Comparison of ENCODE assay signal across 31 cellular contexts in the genomic region with DNA sequence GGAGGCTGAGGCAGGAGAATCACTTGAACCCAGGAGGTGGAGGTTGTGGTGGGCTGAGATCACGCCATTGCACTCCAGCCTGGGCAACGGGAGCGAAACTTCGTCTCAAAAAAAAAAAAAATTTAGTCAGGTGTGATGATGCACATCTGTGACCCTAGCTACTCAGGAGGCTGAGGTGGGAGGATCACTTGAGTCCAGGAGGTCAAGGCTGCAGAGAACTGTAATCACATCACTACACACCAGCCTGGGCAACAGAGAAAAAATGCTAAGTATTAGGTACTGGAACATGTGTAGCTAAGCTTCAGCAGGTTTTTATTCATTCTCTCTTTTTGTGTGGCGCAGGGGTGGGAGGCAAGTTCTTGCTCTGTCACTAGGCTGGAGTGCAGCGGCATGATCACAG.
A peak's percentile ranks its signal among the peaks of the same experiment; 100 is the strongest.
DNase-seq lines count a peak whose midpoint lies in the region; ATAC-seq, FAIRE-seq and TF ChIP-seq lines count a peak whose summit lies in the region.
"Had no signal": no experiment of that assay in that cellular context is flagged by ENCODE, and none has a peak within 500 bp of the region (broad histone marks: within the 10 kb centered on the region; RNA-seq: fewer than 3 reads in every experiment).

No MANE protein-coding gene starts in this region.

- TF ChIP-seq EP300 in HepG2 (IDR thresholded peaks at IDR 0.05; ENCODE audit: low read depth in 2 of 2, low read length in 2 of 2): no peak
- no peak for TF ChIP-seq EP300 in HepG2 (CRISPR knock-in tag; IDR thresholded peaks at IDR 0.05; ENCODE audit: borderline replicate concordance)

- H2AK5ac ChIP-seq in trophoblast cell (ENCODE audit: low read length): no peak overlapping the region

- no peak for TF ChIP-seq RAD21 in HepG2 (CRISPR knock-in tag; IDR thresholded peaks at IDR 0.05)

- in situ Hi-C loops in HepG2 (cut with HindIII; ENCODE audit: extremely low pct_ligation_motif_present, low pct_unique_long_range_greater_than_20kb): no loop called here

- no peak for TF ChIP-seq CTCF in HepG2 (CRISPR knock-in tag; IDR thresholded peaks at IDR 0.05)
- TF ChIP-seq CTCF in right lobe of liver (IDR thresholded peaks at IDR 0.05): no peak

- H4K12ac ChIP-seq in trophoblast cell (ENCODE audit: low read depth, low read length): peak overlapping the region; percentile 54

- CTCF ChIA-PET in HepG2 (lab: Yijun Ruan, JAX; ENCODE audit: low intra/inter-chr PET ratio, low total read pairs): no interaction called here

- H2BK12ac ChIP-seq in trophoblast cell (ENCODE audit: low read length): peak overlapping the region; percentile 49

- ATAC-seq in HepG2 (no peak; the same call in 2 of the 3 replicates), right lobe of liver (no peak), HG03097 (IDR thresholded peaks at IDR 0.05; ENCODE audit: low FRiP score, unreplicated experiment) (no peak)
- ATAC-seq: A549; CD8-positive, alpha-beta T cell had no signal

- TF ChIP-seq POLR2A in HepG2 (IDR thresholded peaks at IDR 0.05; ENCODE audit: insufficient read depth in 1 of 2, low read depth in 2 of 2, low read length in 2 of 2) (no peak), right lobe of liver (IDR thresholded peaks at IDR 0.05) (no peak)

- BruUV-seq in HepG2 (replicated peaks; lab: Mats Ljungman, UMichigan): no TSS peak

- H4K91ac ChIP-seq in trophoblast cell (ENCODE audit: low read depth, low read length): peak overlapping the region; percentile 37

- no peaks in the 10 kb centered on the region for H3K79me2 ChIP-seq in HepG2 (ENCODE audit: insufficient read depth, low read length)
- no peaks in the 10 kb centered on the region for H3K79me2 ChIP-seq in trophoblast cell (ENCODE audit: control insufficient read depth, insufficient read depth, low read length, poor library complexity)

- H2BK5ac ChIP-seq in trophoblast cell (ENCODE audit: low read depth, low read length, poor library complexity): no peak overlapping the region

- H4K8ac ChIP-seq in trophoblast cell (ENCODE audit: low read depth, low read length): no peak overlapping the region

- H3K4ac ChIP-seq in trophoblast cell (ENCODE audit: low read depth, low read length): no peak overlapping the region

- intact Hi-C loops in HepG2 (cut with micrococcal nuclease; ENCODE audit: unreplicated experiment) (no loop called here), right lobe of liver (cut with DNase I) (no loop called here)

- H2AFZ ChIP-seq in HepG2 (ENCODE audit: low read length): no peak overlapping the region
- H2AFZ ChIP-seq in trophoblast cell (ENCODE audit: insufficient read depth, low read length, poor library complexity): no peak overlapping the region

- no peak overlapping the region for H3K23ac ChIP-seq in trophoblast cell (ENCODE audit: low read length)

- H3K27me3 ChIP-seq in HepG2 (ENCODE audit: control insufficient read depth in 1 of 2, insufficient read depth in 2 of 2, low read length in 2 of 2): no peaks in the 10 kb centered on the region
- H3K27me3 ChIP-seq in right lobe of liver: no peaks in the 10 kb centered on the region
- no peaks in the 10 kb centered on the region for H3K27me3 ChIP-seq in trophoblast cell (ENCODE audit: insufficient read depth, low read length)
- H3K27me3 ChIP-seq: BLaER1; BLaER1 treated with 17β-estradiol and CSF1 and Interleukin-3, amounts not matched to agents 10 nM and 100 nM had no signal

- no peak overlapping the region for H3K18ac ChIP-seq in trophoblast cell (ENCODE audit: low read length)

- no peaks in the 10 kb centered on the region for H3K36me3 ChIP-seq in HepG2 (replicated peaks in 1 of 2; ENCODE audit: control insufficient read depth in 1 of 2, insufficient read depth in 2 of 2, low read length in 2 of 2)
- no peaks in the 10 kb centered on the region for H3K36me3 ChIP-seq in right lobe of liver
- H3K36me3 ChIP-seq in trophoblast cell (ENCODE audit: control insufficient read depth in 1 of 2, insufficient read depth in 2 of 2, low read length in 2 of 2): no peaks in the 10 kb centered on the region
- H3K36me3 ChIP-seq: BE2C; BLaER1; BLaER1 treated with 17β-estradiol and CSF1 and Interleukin-3, amounts not matched to agents 10 nM and 100 nM had no signal

- H3K9ac ChIP-seq in HepG2 (ENCODE audit: insufficient read depth, low read depth, low read length) (no peak overlapping the region), trophoblast cell (ENCODE audit: low read length) (no peak overlapping the region)
- H3K9ac ChIP-seq: BLaER1; BLaER1 treated with 17β-estradiol and CSF1 and Interleukin-3, amounts not matched to agents 10 nM and 100 nM had no signal

- POLR2A ChIA-PET in HepG2 (lab: Yijun Ruan, JAX): no interaction called here

- DNase-seq in HepG2 (ENCODE audit: low spot score) (no peak), right lobe of liver (no peak), trophoblast cell (no peak)
- DNase-seq: 8988T; ACHN; AML-193; BE2C; C1 segment of cervical spinal cord; Caco-2; Calu3; CD4-positive, alpha-beta memory T cell; CD4-positive, alpha-beta T cell; CD4-positive, CD25-positive, alpha-beta regulatory T cell; CD8-positive, alpha-beta memory T cell; CD8-positive, alpha-beta T cell; COR-L47; DMS 273 treated with DMSO at 0.1 percent for 48 hours; DMS153; DMS53; DMS79; DMS79 treated with DMSO at 0.1 percent for 48 hours; DND-41; EL had no signal

- H2BK120ac ChIP-seq in trophoblast cell (ENCODE audit: insufficient read depth, low read length, poor library complexity): no peak overlapping the region

- H3K4me2 ChIP-seq in HepG2 (ENCODE audit: low read depth, low read length) (no peak overlapping the region), trophoblast cell (ENCODE audit: low read length) (no peak overlapping the region)
- H3K4me2 ChIP-seq: A549, BLaER1 had no signal

- H3K27ac ChIP-seq in HepG2 (ENCODE audit: extremely low read length, insufficient read depth, low read length) (no peak overlapping the region), right lobe of liver (no peak overlapping the region), trophoblast cell (ENCODE audit: low read depth, low read length) (no peak overlapping the region)
- H3K27ac ChIP-seq: 22Rv1; A549; BLaER1; BLaER1 treated with 17β-estradiol and CSF1 and Interleukin-3, amounts not matched to agents 10 nM and 100 nM; C4-2B had no signal

- no peak for FAIRE-seq in HepG2 (lab: Jason Lieb, UNC)
- FAIRE-seq: A204.1, A549, D721Med had no signal

- no peaks in the 10 kb centered on the region for H3K79me1 ChIP-seq in trophoblast cell (ENCODE audit: low read length)

- no peaks in the 10 kb centered on the region for H4K20me1 ChIP-seq in HepG2 (ENCODE audit: insufficient read depth, low read length)
- H4K20me1 ChIP-seq: BLaER1; BLaER1 treated with 17β-estradiol and CSF1 and Interleukin-3, amounts not matched to agents 10 nM and 100 nM had no signal

- 48% methylated on average over 4 of the region's 6 CpGs for WGBS in HepG2 (ENCODE audit: low lambda C conversion rate)
- WGBS in right lobe of liver (ENCODE audit: insufficient coverage, low coverage, low lambda C conversion rate, missing lambda C conversion rate): no CpG with 5 or more reads among the region's 6 CpGs
- no CpG with 5 or more reads among the region's 6 CpGs for WGBS in trophoblast cell (ENCODE audit: extremely low coverage, insufficient coverage, insufficient read length)

- H3K9me3 ChIP-seq in HepG2 (ENCODE audit: low read length) (no peaks in the 10 kb centered on the region), right lobe of liver (no peaks in the 10 kb centered on the region), trophoblast cell (ENCODE audit: insufficient read depth, low read depth, low read length) (no peaks in the 10 kb centered on the region)
- H3K9me3 ChIP-seq: A549; BE2C; BLaER1; BLaER1 treated with 17β-estradiol and CSF1 and Interleukin-3, amounts not matched to agents 10 nM and 100 nM; Caco-2 had no signal

- no peak overlapping the region for H3K4me3 ChIP-seq in HepG2 (replicated peaks in 1 of 3; ENCODE audit: insufficient read depth in 1 of 3, low read depth in 2 of 3, low read length in 3 of 3)
- no peak overlapping the region for H3K4me3 ChIP-seq in right lobe of liver
- H3K4me3 ChIP-seq in trophoblast cell (ENCODE audit: low read depth, low read length): no peak overlapping the region
- H3K4me3 ChIP-seq: A549; BLaER1; BLaER1 treated with 17β-estradiol and CSF1 and Interleukin-3, amounts not matched to agents 10 nM and 100 nM had no signal

- H3K4me1 ChIP-seq in HepG2 (ENCODE audit: insufficient read depth, low read length) (no peaks in the 10 kb centered on the region), right lobe of liver (peaks cover 0 to 5% (median 0%) of the 10 kb centered on the region in 4 donors), trophoblast cell (ENCODE audit: control insufficient read depth in 1 of 2, insufficient read depth in 2 of 2, low read length in 2 of 2) (peaks cover 0 to 2% of the 10 kb centered on the region in 2 experiments)
- H3K4me1 ChIP-seq: A549, BE2C, BLaER1 had no signal

- H3K14ac ChIP-seq in trophoblast cell (ENCODE audit: low read length): no peak overlapping the region

TF ChIP-seq in HepG2, 621 proteins besides CTCF, POLR2A, EP300 and RAD21 (continues in another document):
- TF ChIP-seq MBD4 (IDR thresholded peaks at IDR 0.05; ENCODE audit: borderline replicate concordance, low read length): no peak
- TF ChIP-seq, protein P1, sequence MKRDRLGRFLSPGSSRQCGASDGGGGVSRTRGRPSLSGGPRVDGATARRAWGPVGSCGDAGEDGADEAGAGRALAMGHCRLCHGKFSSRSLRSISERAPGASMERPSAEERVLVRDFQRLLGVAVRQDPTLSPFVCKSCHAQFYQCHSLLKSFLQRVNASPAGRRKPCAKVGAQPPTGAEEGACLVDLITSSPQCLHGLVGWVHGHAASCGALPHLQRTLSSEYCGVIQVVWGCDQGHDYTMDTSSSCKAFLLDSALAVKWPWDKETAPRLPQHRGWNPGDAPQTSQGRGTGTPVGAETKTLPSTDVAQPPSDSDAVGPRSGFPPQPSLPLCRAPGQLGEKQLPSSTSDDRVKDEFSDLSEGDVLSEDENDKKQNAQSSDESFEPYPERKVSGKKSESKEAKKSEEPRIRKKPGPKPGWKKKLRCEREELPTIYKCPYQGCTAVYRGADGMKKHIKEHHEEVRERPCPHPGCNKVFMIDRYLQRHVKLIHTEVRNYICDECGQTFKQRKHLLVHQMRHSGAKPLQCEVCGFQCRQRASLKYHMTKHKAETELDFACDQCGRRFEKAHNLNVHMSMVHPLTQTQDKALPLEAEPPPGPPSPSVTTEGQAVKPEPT (CRISPR knock-in tag; IDR thresholded peaks at IDR 0.05; ENCODE audit: low read depth): no peak
